Comparison of ENCODE assay signal across 16 cellular contexts in genomic region chr22:42819412-42820069, GRCh38. TPM values are rescaled to one million over a fixed set of nuclear protein-coding genes. Genes with fewer than 3 reads are reported as not detected.
A peak's percentile ranks its signal among the peaks of the same experiment; 100 is the strongest.
DNase-seq lines count a peak whose midpoint lies in the region; ATAC-seq, FAIRE-seq and TF ChIP-seq lines count a peak whose summit lies in the region.
"Had no signal": no experiment of that assay in that cellular context is flagged by ENCODE, and none has a peak within 500 bp of the region (broad histone marks: within the 10 kb centered on the region; RNA-seq: fewer than 3 reads in every experiment).

No MANE protein-coding gene starts in this region.

- no peak for TF ChIP-seq POLR2A in thyroid gland (IDR thresholded peaks at IDR 0.05)

- H3K79me2 ChIP-seq in astrocyte (ENCODE audit: insufficient read depth, low read length) = no peaks in the 10 kb centered on the region

- H3K4me3 Mint-ChIP-seq in HFFc6 = peak overlapping the region; percentile 58
- H3K4me3 Mint-ChIP-seq in astrocyte (ENCODE audit: unreplicated experiment) = no peak overlapping the region
- H3K4me3 Mint-ChIP-seq: activated T-helper 17 cell treated with anti-CD3 and anti-CD28 coated beads, Interleukin-2, amount 50 U/mL, for 72 hours had no signal

- no peak overlapping the region for H3K9ac ChIP-seq in astrocyte (ENCODE audit: low read length)

- no peaks in the 10 kb centered on the region for H3K9me3 ChIP-seq in astrocyte (ENCODE audit: insufficient read depth, low read depth, low read length)
- no peaks in the 10 kb centered on the region for H3K9me3 ChIP-seq in lower lobe of right lung
- no peaks in the 10 kb centered on the region for H3K9me3 ChIP-seq in thyroid gland
- H3K9me3 ChIP-seq: gastrocnemius medialis, right lobe of liver had no signal

- H3K9me3 Mint-ChIP-seq in HFFc6 = no peaks in the 10 kb centered on the region; the same call in 1 of the 2 replicates
- no peaks in the 10 kb centered on the region for H3K9me3 Mint-ChIP-seq in astrocyte (ENCODE audit: unreplicated experiment)
- H3K9me3 Mint-ChIP-seq: activated T-helper 17 cell treated with anti-CD3 and anti-CD28 coated beads, Interleukin-2, amount 50 U/mL, for 72 hours had no signal

- no peak overlapping the region for H2AFZ ChIP-seq in astrocyte (ENCODE audit: low read depth, low read length)

- in situ Hi-C loops in KBM-7 (cut with MboI; ENCODE audit: low pct_unique_long_range_greater_than_20kb, low sequenced_read_pairs) = no loop called here

- ATAC-seq in lower lobe of right lung (peak; percentile 33 to 59), HG02981 (IDR thresholded peaks at IDR 0.05; ENCODE audit: unreplicated experiment) (no peak)
- ATAC-seq: activated T-helper 17 cell treated with anti-CD3 and anti-CD28 coated beads, Interleukin-2, amount 50 U/mL, for 72 hours had no signal

- H3K4me1 Mint-ChIP-seq in HFFc6 (ENCODE audit: low read depth) = peaks cover 43% of the 10 kb centered on the region
- H3K4me1 Mint-ChIP-seq in astrocyte (ENCODE audit: low read depth, unreplicated experiment) = peaks cover 11% of the 10 kb centered on the region

- H3K4me2 ChIP-seq in astrocyte (ENCODE audit: low read length) = no peak overlapping the region

- peaks cover 4% of the 10 kb centered on the region for H3K4me1 ChIP-seq in astrocyte (ENCODE audit: insufficient read depth, low read length)
- peaks cover 21% of the 10 kb centered on the region for H3K4me1 ChIP-seq in lower lobe of right lung
- H3K4me1 ChIP-seq in thyroid gland = peaks cover 43 to 45% of the 10 kb centered on the region in 2 donors

- peaks cover 36% of the 10 kb centered on the region for H3K36me3 ChIP-seq in astrocyte (ENCODE audit: insufficient read depth, low read length)
- peaks cover 71% of the 10 kb centered on the region for H3K36me3 ChIP-seq in lower lobe of right lung
- H3K36me3 ChIP-seq in thyroid gland = peaks cover 4 to 14% of the 10 kb centered on the region in 2 donors

- WGBS in thyroid gland, 2 donors = 59 to 75% methylated on average over 9 of the region's 9 CpGs

- intact Hi-C loops in lower lobe of right lung (cut with DNase I) (no loop called here), thyroid gland (cut with DNase I) (no loop called here)

- H3K27me3 ChIP-seq in astrocyte (ENCODE audit: insufficient read depth, low read length) (no peaks in the 10 kb centered on the region), lower lobe of right lung (ENCODE audit: low read depth) (no peaks in the 10 kb centered on the region), thyroid gland (no peaks in the 10 kb centered on the region)
- H3K27me3 ChIP-seq: gastrocnemius medialis, right lobe of liver, tibial nerve had no signal

- H3K27ac ChIP-seq in astrocyte (ENCODE audit: low read depth, low read length) (no peak overlapping the region), lower lobe of right lung (peak overlapping the region; percentile 55), thyroid gland (peak overlapping the region; percentile 24 to 90 (median 69))
- H3K27ac ChIP-seq: right lobe of liver, tibial nerve had no signal

- H3K4me3 ChIP-seq in astrocyte (ENCODE audit: insufficient read depth, low read depth, low read length) = no peak overlapping the region
- H3K4me3 ChIP-seq in lower lobe of right lung = no peak overlapping the region
- H3K4me3 ChIP-seq in thyroid gland (replicated peaks in 1 of 3) = no peak overlapping the region
- H3K4me3 ChIP-seq: gastrocnemius medialis, right lobe of liver, tibial nerve had no signal

- no peak for DNase-seq in HFFc6
- DNase-seq in astrocyte (ENCODE audit: low read depth) = no peak
- DNase-seq in lower lobe of right lung = no peak
- peak in 1 of 2 donors; percentile 21 for DNase-seq in thyroid gland
- DNase-seq in KBM-7 = no peak
- no peak for DNase-seq in COLO829 (ENCODE audit: low spot score)
- DNase-seq in DMS 273 treated with DMSO at 0.1 percent for 48 hours (lab: John Stamatoyannopoulos, UW) = no peak
- DNase-seq: activated CD4-positive, alpha-beta T cell treated with anti-CD3 and anti-CD28 coated beads for 4 hours; cortex of kidney; gastrocnemius medialis; NCI-H1417 treated with DMSO at 0.1 percent for 48 hours; right lobe of liver; SW 1271 had no signal

- TF ChIP-seq CTCF in HFFc6 (IDR thresholded peaks at IDR 0.05) = no peak
- TF ChIP-seq CTCF in astrocyte (IDR thresholded peaks at IDR 0.05; ENCODE audit: insufficient read depth, low read depth, low read length) = no peak
- TF ChIP-seq CTCF in lower lobe of right lung (IDR thresholded peaks at IDR 0.05) = no peak
- no peak for TF ChIP-seq CTCF in thyroid gland (IDR thresholded peaks at IDR 0.05)

- FAIRE-seq in astrocyte (lab: Jason Lieb, UNC) = no peak

- H3K27ac Mint-ChIP-seq in HFFc6 = peak overlapping the region; percentile 79
- peak overlapping the region; percentile 38 for H3K27ac Mint-ChIP-seq in astrocyte (ENCODE audit: unreplicated experiment)
- H3K27ac Mint-ChIP-seq: activated T-helper 17 cell treated with anti-CD3 and anti-CD28 coated beads, Interleukin-2, amount 50 U/mL, for 72 hours had no signal

- H3K27me3 Mint-ChIP-seq in HFFc6 (ENCODE audit: insufficient read depth) = peaks cover 2% of the 10 kb centered on the region; the same call in 1 of the 2 replicates
- H3K27me3 Mint-ChIP-seq in astrocyte (ENCODE audit: low read depth, unreplicated experiment) = no peaks in the 10 kb centered on the region
- H3K27me3 Mint-ChIP-seq: activated T-helper 17 cell treated with anti-CD3 and anti-CD28 coated beads, Interleukin-2, amount 50 U/mL, for 72 hours had no signal

- H3K36me3 Mint-ChIP-seq in HFFc6 (ENCODE audit: low read depth) = peaks cover 30% of the 10 kb centered on the region
- peaks cover 21% of the 10 kb centered on the region for H3K36me3 Mint-ChIP-seq in astrocyte (ENCODE audit: low read depth, unreplicated experiment)

- H4K20me1 ChIP-seq in astrocyte (ENCODE audit: insufficient read depth, low read length) = peaks cover 34% of the 10 kb centered on the region

RNA-seq across cellular contexts. Expression of gene ARFGAP3, which starts 37.5 kb away (rescaled TPM):
- total RNA-seq in HFFc6 (2021; fragmentation: NEBNext Ultra II Directional; extraction: Animal tissue kit (Norgen Biotek cat#: 25700)) = 10 to 100 TPM; 62.6 to 77.7 (median 66.8) TPM
- total RNA-seq in astrocyte (59.5 and 64.1 TPM in 2 replicates), lower lobe of right lung (39.9 TPM), thyroid gland (100 to 1,000 TPM in 2 of 4 donors, 10 to 100 TPM in 2; 82.3 to 106 (median 94.2) TPM)
